12 cellular contexts compared by ENCODE assay signal in genomic region chr9:121613009-121613766, GRCh38. TPM values are rescaled to one million over a fixed set of nuclear protein-coding genes. Genes with fewer than 3 reads are reported as not detected.
A peak's percentile ranks its signal among the peaks of the same experiment; 100 is the strongest.
DNase-seq lines count a peak whose midpoint lies in the region; ATAC-seq, FAIRE-seq and TF ChIP-seq lines count a peak whose summit lies in the region.
"Had no signal": no experiment of that assay in that cellular context is flagged by ENCODE, and none has a peak within 500 bp of the region (broad histone marks: within the 10 kb centered on the region; RNA-seq: fewer than 3 reads in every experiment).

No MANE protein-coding gene starts in this region.

- H2AFZ ChIP-seq in keratinocyte (ENCODE audit: control insufficient read depth, low read length): no peak overlapping the region

- H3K79me2 ChIP-seq in keratinocyte (ENCODE audit: control insufficient read depth, insufficient read depth, low read length): no peaks in the 10 kb centered on the region

- H4K20me1 ChIP-seq in keratinocyte (ENCODE audit: control insufficient read depth, extremely low read depth, insufficient read depth, low read length): no peaks in the 10 kb centered on the region

- peaks cover 20% of the 10 kb centered on the region for H3K4me1 ChIP-seq in keratinocyte (ENCODE audit: control insufficient read depth, extremely low read depth, insufficient read depth, low read length)
- H3K4me1 ChIP-seq in uterus: peaks cover 5 to 7% of the 10 kb centered on the region in 2 donors

- H3K9me1 ChIP-seq in keratinocyte (ENCODE audit: control insufficient read depth, extremely low read depth, insufficient read depth, low read length): no peaks in the 10 kb centered on the region

- no peaks in the 10 kb centered on the region for H3K9me3 ChIP-seq in keratinocyte (ENCODE audit: control insufficient read depth, low read depth, low read length)
- no peaks in the 10 kb centered on the region for H3K9me3 ChIP-seq in uterus

- FAIRE-seq in keratinocyte (lab: Jason Lieb, UNC) (peak; percentile 58), H54 (lab: Jason Lieb, UNC) (no peak)
- FAIRE-seq: endometrium had no signal

- H3K36me3 Mint-ChIP-seq in activated naive CD8-positive, alpha-beta T cell treated with anti-CD3 and anti-CD28 coated beads, Interleukin-2, amount 10 ng/mL, durations not matched to agents 7 days and 5 days: no peaks in the 10 kb centered on the region
- no peaks in the 10 kb centered on the region for H3K36me3 Mint-ChIP-seq in activated naive CD8-positive, alpha-beta T cell treated with anti-CD3 and anti-CD28 coated beads for 36 hours

- intact Hi-C loops in uterus (cut with DNase I; ENCODE audit: low total_unique reads): no loop called here

- POLR2A ChIA-PET in activated naive CD8-positive, alpha-beta T cell treated with anti-CD3 and anti-CD28 coated beads, Interleukin-2, amount 10 ng/mL, durations not matched to agents 7 days and 5 days (lab: Charles Lee): no interaction called here

- no peak for TF ChIP-seq CTCF in keratinocyte (optimal IDR thresholded peaks at IDR 0.05 in 1 of 3, IDR thresholded peaks at IDR 0.05 in 1 of 3, conservative IDR thresholded peaks at IDR 0.05 in 1 of 3; ENCODE audit: extremely low read depth in 1 of 3, insufficient read depth in 2 of 3, low read length in 3 of 3)
- no peak for TF ChIP-seq CTCF in uterus (IDR thresholded peaks at IDR 0.05)

- peak; percentile 17 for ATAC-seq in activated naive CD8-positive, alpha-beta T cell treated with anti-CD3 and anti-CD28 coated beads, Interleukin-2, amount 10 ng/mL, durations not matched to agents 7 days and 5 days (ENCODE audit: low read depth)

- H3K4me3 ChIP-seq in keratinocyte (ENCODE audit: control insufficient read depth in 2 of 3, extremely low read depth in 1 of 3, insufficient read depth in 2 of 3, low read depth in 1 of 3, low read length in 3 of 3) (peak overlapping the region in 1 of 3 experiments; percentile 40), uterus (no peak overlapping the region)

- H3K4me1 Mint-ChIP-seq in activated naive CD8-positive, alpha-beta T cell treated with anti-CD3 and anti-CD28 coated beads, Interleukin-2, amount 10 ng/mL, durations not matched to agents 7 days and 5 days: peaks cover 12% of the 10 kb centered on the region
- H3K4me1 Mint-ChIP-seq in activated naive CD8-positive, alpha-beta T cell treated with anti-CD3 and anti-CD28 coated beads for 36 hours: peaks cover 10% of the 10 kb centered on the region

- H3K27me3 ChIP-seq in keratinocyte (ENCODE audit: control insufficient read depth, extremely low read depth, insufficient read depth, low read length): peaks cover 7% of the 10 kb centered on the region
- H3K27me3 ChIP-seq in uterus: no peaks in the 10 kb centered on the region

- DNase-seq in activated naive CD8-positive, alpha-beta T cell treated with anti-CD3 and anti-CD28 coated beads, Interleukin-2, amount 10 ng/mL, durations not matched to agents 7 days and 5 days: no peak
- DNase-seq in activated naive CD8-positive, alpha-beta T cell treated with anti-CD3 and anti-CD28 coated beads for 36 hours: no peak
- DNase-seq in keratinocyte (ENCODE audit: low read depth, low spot score) (no peak), uterus (no peak), H54 (ENCODE audit: insufficient read length, low spot score) (no peak)
- no peak for DNase-seq in stimulated activated CD8-positive, alpha-beta memory T cell treated with anti-CD3 and anti-CD28 coated beads, Interleukin-4, amount 100 ng/mL, for 48 hours
- no peak for DNase-seq in activated CD4-positive, alpha-beta T cell treated with anti-CD3 and anti-CD28 coated beads for 48 hours
- DNase-seq: NCI-H2171, retina had no signal

- no peak overlapping the region for H3K9ac ChIP-seq in keratinocyte (ENCODE audit: control insufficient read depth, extremely low read depth, insufficient read depth, low read length)

- peak overlapping the region; percentile 65 for H3K4me2 ChIP-seq in keratinocyte (ENCODE audit: control insufficient read depth, extremely low read depth, insufficient read depth, low read depth, low read length)

- TF ChIP-seq POLR2A in uterus (IDR thresholded peaks at IDR 0.05) (no peak), H54 (IDR thresholded peaks at IDR 0.05; ENCODE audit: low read depth, low read length) (no peak)

- no peak overlapping the region for H3K27ac Mint-ChIP-seq in activated naive CD8-positive, alpha-beta T cell treated with anti-CD3 and anti-CD28 coated beads, Interleukin-2, amount 10 ng/mL, durations not matched to agents 7 days and 5 days
- H3K27ac Mint-ChIP-seq in activated naive CD8-positive, alpha-beta T cell treated with anti-CD3 and anti-CD28 coated beads for 36 hours: no peak overlapping the region

- no peak overlapping the region for H3K27ac ChIP-seq in keratinocyte (ENCODE audit: control insufficient read depth, insufficient read depth, low read length)
- peak overlapping the region; percentile 10 to 46 for H3K27ac ChIP-seq in uterus
- H3K27ac ChIP-seq: VCaP had no signal

- H3K36me3 ChIP-seq in keratinocyte (ENCODE audit: control insufficient read depth in 2 of 2, extremely low read depth in 1 of 2, insufficient read depth in 2 of 2, low read length in 2 of 2) (no peaks in the 10 kb centered on the region), uterus (no peaks in the 10 kb centered on the region)

- H3K27me3 Mint-ChIP-seq in activated naive CD8-positive, alpha-beta T cell treated with anti-CD3 and anti-CD28 coated beads, Interleukin-2, amount 10 ng/mL, durations not matched to agents 7 days and 5 days: peaks cover 47% of the 10 kb centered on the region
- peaks cover 56% of the 10 kb centered on the region for H3K27me3 Mint-ChIP-seq in activated naive CD8-positive, alpha-beta T cell treated with anti-CD3 and anti-CD28 coated beads for 36 hours

- dilution Hi-C loops in keratinocyte (cut with MboI; ENCODE audit: extremely low pct_ligation_motif_present, low sequenced_read_pairs): no loop called here

- no peaks in the 10 kb centered on the region for H3K9me3 Mint-ChIP-seq in activated naive CD8-positive, alpha-beta T cell treated with anti-CD3 and anti-CD28 coated beads, Interleukin-2, amount 10 ng/mL, durations not matched to agents 7 days and 5 days
- H3K9me3 Mint-ChIP-seq in activated naive CD8-positive, alpha-beta T cell treated with anti-CD3 and anti-CD28 coated beads for 36 hours: no peaks in the 10 kb centered on the region

- H3K4me3 Mint-ChIP-seq in activated naive CD8-positive, alpha-beta T cell treated with anti-CD3 and anti-CD28 coated beads, Interleukin-2, amount 10 ng/mL, durations not matched to agents 7 days and 5 days: peak overlapping the region; percentile 6
- no peak overlapping the region for H3K4me3 Mint-ChIP-seq in activated naive CD8-positive, alpha-beta T cell treated with anti-CD3 and anti-CD28 coated beads for 36 hours

TF ChIP-seq in PFSK-1, 5 proteins besides CTCF, POLR2A, EP300 and RAD21:
- TF ChIP-seq SIN3A (IDR thresholded peaks at IDR 0.05; ENCODE audit: borderline replicate concordance, insufficient read depth, low read length) (no peak), POLR2AphosphoS5 (IDR thresholded peaks at IDR 0.05; ENCODE audit: low read depth, low read length) (no peak), FOXP2 (optimal IDR thresholded peaks at IDR 0.05; ENCODE audit: borderline replicate concordance, extremely low read depth, extremely low read length, insufficient read depth) (peak; percentile 19), TAF1 (IDR thresholded peaks at IDR 0.05; ENCODE audit: borderline replicate concordance, insufficient read depth, low read length) (no peak), REST (IDR thresholded peaks at IDR 0.05; ENCODE audit: insufficient read depth in 1 of 2, low read depth in 2 of 2, low read length in 2 of 2) (peak in 1 of 2 experiments; percentile 35; a peak in 1 of 4 replicates)
TF ChIP-seq in PFSK-1: peak in this region for 2.

RNA-seq across cellular contexts. Expression of gene DAB2IP, which starts 38.2 kb away (rescaled TPM):
- total RNA-seq in activated naive CD8-positive, alpha-beta T cell treated with anti-CD3 and anti-CD28 coated beads, Interleukin-2, amount 10 ng/mL, durations not matched to agents 7 days and 5 days: under 1 TPM; 0.20 to 0.25 TPM
- under 1 TPM; 0.18 to 0.33 TPM for total RNA-seq in activated naive CD8-positive, alpha-beta T cell treated with anti-CD3 and anti-CD28 coated beads for 36 hours
- polyA plus RNA-seq in PFSK-1 (2012; ENCODE audit: insufficient read length, low read depth): 21.7 TPM
- polyA plus RNA-seq in keratinocyte: 28.6 to 36.6 TPM (median 30.9 TPM) in 3 replicates
- 15.5 TPM for polyA plus RNA-seq in keratinocyte (2011; ENCODE audit: low read depth)
- 21.9 and 32.2 TPM in 2 replicates for polyA plus RNA-seq in keratinocyte (2011; cell fraction: cytosol; rRNA removed)
- 49.2 and 60.4 TPM in 2 replicates for polyA plus RNA-seq in keratinocyte (2011; cell fraction: nucleus; rRNA removed)
- polyA plus RNA-seq in keratinocyte (2012; ENCODE audit: low replicate concordance): 17.8 and 33.8 TPM in 2 replicates
- 86.8 to 140 TPM (median 108 TPM) in 3 replicates for polyA minus RNA-seq in keratinocyte
- 62.5 TPM for polyA minus RNA-seq in keratinocyte (2011; cell fraction: cytosol; rRNA and poly(A)+ RNA removed)
- 73.0 and 76.5 TPM in 2 replicates for polyA minus RNA-seq in keratinocyte (2011; cell fraction: nucleus; rRNA and poly(A)+ RNA removed)
- total RNA-seq in uterus: 100 to 1,000 TPM in 1 of 4 donors, 10 to 100 TPM in 3; 22.0 to 139 (median 31.6) TPM

Comparison
In these comparisons a context has a peak if more than half of its experiments do, and no peak if none do; other contexts are left out.
1. RNA of gene DAB2IP, which starts 38.2 kb away (total RNA-seq): 22.0 to 139 TPM in uterus; 0.18 to 0.33 TPM in activated naive CD8-positive, alpha-beta T cell treated with anti-CD3 and anti-CD28 coated beads for 36 hours and 0.20 to 0.25 TPM in activated naive CD8-positive, alpha-beta T cell treated with anti-CD3 and anti-CD28 coated beads, Interleukin-2, amount 10 ng/mL, durations not matched to agents 7 days and 5 days; every median in the first group is over 10 times any median in the second.